1 cellular context compared by ENCODE assay signal in genomic region chr1:244820131-244820530, GRCh38.
TF ChIP-seq lines count a peak whose summit lies in the region.

No MANE protein-coding gene starts in this region.

TF ChIP-seq in GM23338, 12 proteins besides CTCF, POLR2A, EP300 and RAD21 (continued from another document):
- TF ChIP-seq ZNF462 (CRISPR knock-in tag; IDR thresholded peaks at IDR 0.05) (no peak), NANOG (IDR thresholded peaks at IDR 0.05; ENCODE audit: borderline replicate concordance) (no peak), ZNF331 (CRISPR knock-in tag; IDR thresholded peaks at IDR 0.05; ENCODE audit: low read depth) (no peak), CREB1 (CRISPR knock-in tag; IDR thresholded peaks at IDR 0.05; ENCODE audit: low read depth) (no peak), ETS1 (IDR thresholded peaks at IDR 0.05) (no peak), EZH2 (IDR thresholded peaks at IDR 0.05; ENCODE audit: low read depth, unreplicated experiment) (no peak), ZNF114 (CRISPR knock-in tag; IDR thresholded peaks at IDR 0.05) (no peak), POLR2AphosphoS5 (IDR thresholded peaks at IDR 0.05; ENCODE audit: low read depth) (no peak), STAT1 (IDR thresholded peaks at IDR 0.05; ENCODE audit: unreplicated experiment) (no peak), JUNB (IDR thresholded peaks at IDR 0.05; ENCODE audit: unreplicated experiment) (no peak), REST (IDR thresholded peaks at IDR 0.05; ENCODE audit: unreplicated experiment) (no peak)
